ENCODE assay signal across 8 cellular contexts in the genomic region with DNA sequence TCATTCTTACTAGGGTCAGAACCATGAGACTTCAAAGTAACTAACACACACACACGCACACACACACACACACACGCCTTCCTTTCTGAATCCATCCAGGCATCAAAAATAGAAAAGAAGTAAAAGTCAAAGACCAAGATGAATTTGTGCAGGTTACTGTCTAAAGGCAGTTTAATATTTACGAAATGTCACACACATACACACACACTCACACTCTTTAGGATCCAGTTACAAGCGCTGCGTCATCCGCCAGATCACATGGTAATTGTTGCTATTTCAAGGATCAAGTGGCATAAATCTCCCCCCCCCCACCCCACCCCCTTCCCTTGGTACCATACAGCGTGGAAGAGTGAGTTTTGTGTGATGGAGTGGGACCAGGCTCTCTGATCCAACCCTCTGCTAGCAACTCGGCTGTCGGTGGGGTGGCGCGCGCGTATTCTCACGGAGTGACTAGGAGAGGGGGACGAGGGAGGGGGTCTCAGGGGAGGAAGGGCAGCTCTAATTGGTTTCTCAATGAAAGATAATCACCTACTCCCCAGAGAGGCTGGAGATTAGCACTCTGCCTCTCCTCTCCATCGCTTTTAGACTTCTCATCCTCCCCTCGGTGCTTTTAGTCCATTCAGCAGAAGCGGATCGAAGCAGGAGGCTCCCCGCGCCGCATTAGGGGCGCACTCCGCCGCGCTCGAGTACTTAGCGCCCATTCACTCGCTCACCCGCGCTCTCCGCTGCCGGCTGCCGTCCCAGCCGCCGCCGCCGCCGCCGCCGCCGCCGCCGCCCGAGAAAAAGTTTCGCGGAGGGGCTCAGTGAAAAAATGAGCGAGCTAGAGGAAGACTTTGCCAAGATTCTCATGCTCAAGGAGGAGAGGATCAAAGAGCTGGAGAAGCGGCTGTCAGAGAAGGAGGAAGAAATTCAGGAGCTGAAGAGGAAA.
DNase-seq lines count a peak whose midpoint lies in the region; ATAC-seq and TF ChIP-seq lines count a peak whose summit lies in the region.

No MANE protein-coding gene starts in this region.

- H3K27ac Mint-ChIP-seq in activated T-helper 2 cell treated with anti-CD3 and anti-CD28 coated beads, Interferon-gamma antibody, Interleukin-2, Interleukin-4, amounts not matched to agents 10 μg/mL and 5 μg/mL and 100 μg/mL, durations not matched to agents 14 hours and 24 hours and 36 hours = no peak overlapping the region

- 1% methylated on average over 43 to 49 of the region's 49 CpGs for WGBS in psoas muscle, 3 donors

- H3K4me3 ChIP-seq in ACC112 (ENCODE audit: low read depth, low read length) = peak overlapping the region; percentile 86
- H3K4me3 ChIP-seq in left ventricle myocardium inferior = peak overlapping the region; percentile 80
- H3K4me3 ChIP-seq in psoas muscle = peak overlapping the region; percentile 94

- ATAC-seq in psoas muscle = peak; percentile 72 to 77 (median 74)

- no peaks in the 10 kb centered on the region for H3K4me1 Mint-ChIP-seq in activated T-helper 2 cell treated with anti-CD3 and anti-CD28 coated beads, Interferon-gamma antibody, Interleukin-2, Interleukin-4, amounts not matched to agents 10 μg/mL and 5 μg/mL and 100 μg/mL, durations not matched to agents 14 hours and 24 hours and 36 hours (ENCODE audit: low read depth)

- no peaks in the 10 kb centered on the region for H3K79me2 ChIP-seq in ACC112 (ENCODE audit: control insufficient read depth, insufficient read depth, low read length, unreplicated experiment)

- peak; percentile 15 for TF ChIP-seq CTCF in left ventricle myocardium inferior (IDR thresholded peaks at IDR 0.05; ENCODE audit: borderline replicate concordance)
- TF ChIP-seq CTCF in psoas muscle (IDR thresholded peaks at IDR 0.05) = no peak

- H3K27me3 Mint-ChIP-seq in activated T-helper 2 cell treated with anti-CD3 and anti-CD28 coated beads, Interferon-gamma antibody, Interleukin-2, Interleukin-4, amounts not matched to agents 10 μg/mL and 5 μg/mL and 100 μg/mL, durations not matched to agents 14 hours and 24 hours and 36 hours (ENCODE audit: low read depth) = peaks cover 42% of the 10 kb centered on the region

- H3K27me3 ChIP-seq in ACC112 (ENCODE audit: insufficient read depth, low read length) (no peaks in the 10 kb centered on the region), left ventricle myocardium inferior (ENCODE audit: low read depth) (peaks cover 29% of the 10 kb centered on the region), psoas muscle (ENCODE audit: insufficient read depth in 3 of 3, low read length in 2 of 3) (no peaks in the 10 kb centered on the region)

- peak; percentile 16 for DNase-seq in HK-2 (ENCODE audit: unreplicated experiment)
- no peak for DNase-seq in activated T-helper 2 cell treated with anti-CD3 and anti-CD28 coated beads, Interferon-gamma antibody, Interleukin-2, Interleukin-4, amounts not matched to agents 10 μg/mL and 5 μg/mL and 100 μg/mL, durations not matched to agents 14 hours and 24 hours and 36 hours (ENCODE audit: low spot score)
- DNase-seq in left ventricle myocardium inferior = peak; percentile 54
- DNase-seq in psoas muscle = peak; percentile 51 to 77
- DNase-seq in epidermal melanocyte (ENCODE audit: insufficient read length, low spot score) = no peak
- no peak for DNase-seq in GF-D8 (lab: John Stamatoyannopoulos, UW)
- DNase-seq in central memory CD4-positive, alpha-beta T cell = no peak

- H3K9me3 ChIP-seq in left ventricle myocardium inferior (replicated peaks) (no peaks in the 10 kb centered on the region), psoas muscle (no peaks in the 10 kb centered on the region)

- H3K9me3 Mint-ChIP-seq in activated T-helper 2 cell treated with anti-CD3 and anti-CD28 coated beads, Interferon-gamma antibody, Interleukin-2, Interleukin-4, amounts not matched to agents 10 μg/mL and 5 μg/mL and 100 μg/mL, durations not matched to agents 14 hours and 24 hours and 36 hours = no peaks in the 10 kb centered on the region

- H2AFZ ChIP-seq in ACC112 (ENCODE audit: low read length, unreplicated experiment) = peak overlapping the region; percentile 83

- no peaks in the 10 kb centered on the region for H3K36me3 Mint-ChIP-seq in activated T-helper 2 cell treated with anti-CD3 and anti-CD28 coated beads, Interferon-gamma antibody, Interleukin-2, Interleukin-4, amounts not matched to agents 10 μg/mL and 5 μg/mL and 100 μg/mL, durations not matched to agents 14 hours and 24 hours and 36 hours (ENCODE audit: low read depth)

- peaks cover 14% of the 10 kb centered on the region for H3K4me1 ChIP-seq in ACC112 (ENCODE audit: control insufficient read depth, insufficient read depth, low read length, unreplicated experiment)
- peaks cover 35% of the 10 kb centered on the region for H3K4me1 ChIP-seq in left ventricle myocardium inferior
- peaks cover 20% of the 10 kb centered on the region for H3K4me1 ChIP-seq in psoas muscle

- H3K27ac ChIP-seq in ACC112 (ENCODE audit: low read depth, low read length) (peak overlapping the region; percentile 67; the same call in 1 of the 2 replicates), left ventricle myocardium inferior (replicated peaks) (peak overlapping the region; percentile 94), psoas muscle (peak overlapping the region; percentile 95)

- intact Hi-C loops in activated T-helper 2 cell treated with anti-CD3 and anti-CD28 coated beads, Interferon-gamma antibody, Interleukin-2, Interleukin-4, amounts not matched to agents 10 μg/mL and 5 μg/mL and 100 μg/mL, durations not matched to agents 14 hours and 24 hours and 36 hours (cut with micrococcal nuclease) = loop anchor here (5.0 kb wide), 1 partner anchor 1384 kb away; no protein-coding TSS in a partner anchor
- intact Hi-C loops in left ventricle myocardium inferior (cut with micrococcal nuclease) (no loop called here), psoas muscle (cut with DNase I) (loop anchor here (5.0 to 10.0 kb wide), 3 partner anchors 434 to 1226 kb away; no protein-coding TSS in a partner anchor)

- H3K36me3 ChIP-seq in ACC112 (ENCODE audit: insufficient read depth, low read length) (no peaks in the 10 kb centered on the region), left ventricle myocardium inferior (no peaks in the 10 kb centered on the region), psoas muscle (ENCODE audit: insufficient read depth in 1 of 2, low read depth in 1 of 2) (no peaks in the 10 kb centered on the region)

- H3K4me3 Mint-ChIP-seq in activated T-helper 2 cell treated with anti-CD3 and anti-CD28 coated beads, Interferon-gamma antibody, Interleukin-2, Interleukin-4, amounts not matched to agents 10 μg/mL and 5 μg/mL and 100 μg/mL, durations not matched to agents 14 hours and 24 hours and 36 hours (ENCODE audit: low read depth) = peak overlapping the region; percentile 58

Comparison
In these comparisons a context has a peak if more than half of its experiments do, and no peak if none do; other contexts are left out.
1. DNase-seq: peak in HK-2 (single experiment), left ventricle myocardium inferior (single experiment) and psoas muscle (2 of 2); none in activated T-helper 2 cell treated with anti-CD3 and anti-CD28 coated beads, Interferon-gamma antibody, Interleukin-2, Interleukin-4, amounts not matched to agents 10 μg/mL and 5 μg/mL and 100 μg/mL, durations not matched to agents 14 hours and 24 hours and 36 hours (single experiment), epidermal melanocyte (single experiment), GF-D8 (single experiment) and central memory CD4-positive, alpha-beta T cell (single experiment).
2. Peak in every context shown above with its lines, with median percentiles within 50 percentile points of each other: H3K27ac ChIP-seq and H3K4me3 ChIP-seq.